In genomic region chr2:161273038-161273760, GRCh38 we compare ENCODE assay signal across 8 cellular contexts. TPM values are rescaled to one million over a fixed set of nuclear protein-coding genes. Genes with fewer than 3 reads are reported as not detected.
DNase-seq lines count a peak whose midpoint lies in the region; FAIRE-seq and TF ChIP-seq lines count a peak whose summit lies in the region.

No MANE protein-coding gene starts in this region.

- no TSS peak for BruUV-seq in endothelial cell of umbilical vein (replicated peaks; lab: Mats Ljungman, UMichigan)

- H3K9ac ChIP-seq in H9 (ENCODE audit: extremely low read depth, insufficient read length, low read length) (no peak overlapping the region), endothelial cell of umbilical vein (replicated peaks; ENCODE audit: extremely low read depth, insufficient read depth, low read length) (no peak overlapping the region), neuronal stem cell (ENCODE audit: low read depth, low read length, poor library complexity) (no peak overlapping the region)

- dilution Hi-C loops in endothelial cell of umbilical vein (cut with MboI; ENCODE audit: extremely low pct_ligation_motif_present, low sequenced_read_pairs), result no loop called here

- H3K14ac ChIP-seq in H9 (ENCODE audit: insufficient read depth, low read length), result no peak overlapping the region
- no peak overlapping the region for H3K14ac ChIP-seq in neuronal stem cell (ENCODE audit: low read length)

- no peaks in the 10 kb centered on the region for H3K27me3 Mint-ChIP-seq in H9 (ENCODE audit: low read depth)
- H3K27me3 Mint-ChIP-seq in activated T-helper 1 cell treated with anti-CD3 and anti-CD28 coated beads, Interleukin-12 subunit alpha, Interleukin-12 subunit beta, Interleukin-2, Interleukin-4 antibody, amounts not matched to agents 30 ng/mL and 10 ng/mL and 1 ng/mL, durations not matched to agents 14 hours and 24 hours and 36 hours (ENCODE audit: insufficient read depth), result peaks cover 25% of the 10 kb centered on the region

- no peak overlapping the region for H3K23ac ChIP-seq in H9 (ENCODE audit: insufficient read length, low read depth, low read length)
- no peak overlapping the region for H3K23ac ChIP-seq in neuronal stem cell (ENCODE audit: low read depth, low read length, poor library complexity)

- CTCF ChIA-PET in endothelial cell of umbilical vein (lab: Charles Lee), result interaction anchor here (0.6 to 3.3 kb wide), 23 partner anchors 9 to 1164 kb away, joined by 3 to 52 read pairs (median 4); no protein-coding TSS in a partner anchor

- no peak overlapping the region for H4K5ac ChIP-seq in H9 (ENCODE audit: insufficient read length, low read depth, low read length)

- peaks cover 4 to 6% of the 10 kb centered on the region in 2 experiments; a peak in 3 of 5 replicates for H3K9me3 Mint-ChIP-seq in H9
- H3K9me3 Mint-ChIP-seq in activated T-helper 1 cell treated with anti-CD3 and anti-CD28 coated beads, Interleukin-12 subunit alpha, Interleukin-12 subunit beta, Interleukin-2, Interleukin-4 antibody, amounts not matched to agents 30 ng/mL and 10 ng/mL and 1 ng/mL, durations not matched to agents 14 hours and 24 hours and 36 hours, result no peaks in the 10 kb centered on the region

- H2BK5ac ChIP-seq in H9 (ENCODE audit: insufficient read length, low read length), result no peak overlapping the region
- no peak overlapping the region for H2BK5ac ChIP-seq in neuronal stem cell (ENCODE audit: low read length)

- peak; percentile 98 for FAIRE-seq in G401.6 (lab: Jason Lieb, UNC)
- FAIRE-seq in endothelial cell of umbilical vein (lab: Jason Lieb, UNC), result peak; percentile 26

- no peak overlapping the region for H2BK12ac ChIP-seq in H9 (ENCODE audit: insufficient read length, low read depth, low read length)
- H2BK12ac ChIP-seq in neuronal stem cell (ENCODE audit: low read length), result no peak overlapping the region

- H3K27me3 ChIP-seq in ACC112 (ENCODE audit: insufficient read depth, low read length) (no peaks in the 10 kb centered on the region), H9 (ENCODE audit: insufficient read depth, low read length) (no peaks in the 10 kb centered on the region), endothelial cell of umbilical vein (ENCODE audit: control insufficient read depth in 2 of 2, insufficient read depth in 2 of 2, low read length in 2 of 2) (no peaks in the 10 kb centered on the region), neuronal stem cell (ENCODE audit: control insufficient read depth in 3 of 3, insufficient read depth in 3 of 3, low read depth in 1 of 3, low read length in 3 of 3) (no peaks in the 10 kb centered on the region)

- no peak overlapping the region for H3T11ph ChIP-seq in H9 (ENCODE audit: low read length)

- H2BK120ac ChIP-seq in H9 (ENCODE audit: low read depth, low read length, poor library complexity, severe bottlenecking) (no peak overlapping the region), neuronal stem cell (ENCODE audit: low read depth, low read length) (no peak overlapping the region)

- H3K4ac ChIP-seq in H9 (ENCODE audit: low read depth, low read length) (no peak overlapping the region), neuronal stem cell (ENCODE audit: low read length) (no peak overlapping the region)

- no peak overlapping the region for H3K56ac ChIP-seq in H9 (ENCODE audit: insufficient read length, low read depth, low read length)

- H4K20me1 ChIP-seq in H9 (ENCODE audit: control insufficient read depth, insufficient read depth, insufficient read length) (no peaks in the 10 kb centered on the region), endothelial cell of umbilical vein (replicated peaks; ENCODE audit: control insufficient read depth, extremely low read depth, insufficient read depth, low read length) (no peaks in the 10 kb centered on the region)

- H3K4me3 ChIP-seq in ACC112 (ENCODE audit: low read depth, low read length), result peak overlapping the region; percentile 46
- H3K4me3 ChIP-seq in endothelial cell of umbilical vein (replicated peaks in 1 of 3; ENCODE audit: insufficient read depth in 1 of 3, low read depth in 1 of 3, low read length in 3 of 3), result no peak overlapping the region
- H3K4me3 ChIP-seq in neuronal stem cell (ENCODE audit: low read length in 2 of 2), result no peak overlapping the region

- no peak overlapping the region for H3K27ac ChIP-seq in ACC112 (ENCODE audit: low read depth, low read length)
- H3K27ac ChIP-seq in H9 (ENCODE audit: insufficient read length, low read depth, low read length), result no peak overlapping the region
- H3K27ac ChIP-seq in endothelial cell of umbilical vein (ENCODE audit: insufficient read depth, low read depth, low read length), result no peak overlapping the region
- no peak overlapping the region for H3K27ac ChIP-seq in neuronal stem cell (replicated peaks; ENCODE audit: low read length)

- H3K27ac Mint-ChIP-seq in H9, result no peak overlapping the region
- no peak overlapping the region for H3K27ac Mint-ChIP-seq in activated T-helper 1 cell treated with anti-CD3 and anti-CD28 coated beads, Interleukin-12 subunit alpha, Interleukin-12 subunit beta, Interleukin-2, Interleukin-4 antibody, amounts not matched to agents 30 ng/mL and 10 ng/mL and 1 ng/mL, durations not matched to agents 14 hours and 24 hours and 36 hours

- peak; percentile 89 for TF ChIP-seq CTCF in H9 (conservative IDR thresholded peaks at IDR 0.05)
- TF ChIP-seq CTCF in endothelial cell of umbilical vein (IDR thresholded peaks at IDR 0.05; ENCODE audit: extremely low read depth in 1 of 2, insufficient read depth in 1 of 2, low read depth in 1 of 2, low read length in 2 of 2), result peak; percentile 44 to 56

- H3K4me1 Mint-ChIP-seq in H9, result peaks cover 0 to 5% of the 10 kb centered on the region in 2 experiments; a peak in 1 of 4 replicates
- H3K4me1 Mint-ChIP-seq in activated T-helper 1 cell treated with anti-CD3 and anti-CD28 coated beads, Interleukin-12 subunit alpha, Interleukin-12 subunit beta, Interleukin-2, Interleukin-4 antibody, amounts not matched to agents 30 ng/mL and 10 ng/mL and 1 ng/mL, durations not matched to agents 14 hours and 24 hours and 36 hours (ENCODE audit: low read depth), result peaks cover 5% of the 10 kb centered on the region

- no peak overlapping the region for H2BK20ac ChIP-seq in H9 (ENCODE audit: low read depth, low read length, poor library complexity, severe bottlenecking)

- H4K91ac ChIP-seq in H9 (ENCODE audit: insufficient read length, low read depth, low read length), result no peak overlapping the region
- H4K91ac ChIP-seq in neuronal stem cell (ENCODE audit: low read depth, low read length, poor library complexity), result no peak overlapping the region

- no peaks in the 10 kb centered on the region for H3K23me2 ChIP-seq in H9 (ENCODE audit: insufficient read length, low read depth, low read length, poor library complexity, severe bottlenecking)

- no peak for DNase-seq in H9
- DNase-seq in M059J (ENCODE audit: low read depth), result peak; percentile 35
- peak; percentile 2 for DNase-seq in SHP77 treated with DMSO at 0.1 percent for 48 hours (lab: John Stamatoyannopoulos, UW)
- DNase-seq in endothelial cell of umbilical vein (ENCODE audit: low read depth, low spot score), result peak; percentile 72
- DNase-seq in neuronal stem cell (ENCODE audit: low spot score), result peak; percentile 62
- DNase-seq in activated T-helper 1 cell treated with anti-CD3 and anti-CD28 coated beads, Interleukin-12 subunit alpha, Interleukin-12 subunit beta, Interleukin-2, Interleukin-4 antibody, amounts not matched to agents 30 ng/mL and 10 ng/mL and 1 ng/mL, durations not matched to agents 14 hours and 24 hours and 36 hours (ENCODE audit: low spot score), result no peak

- H3K4me2 ChIP-seq in H9 (ENCODE audit: insufficient read depth, insufficient read length, low read length) (no peak overlapping the region), endothelial cell of umbilical vein (ENCODE audit: insufficient read depth, low read length) (no peak overlapping the region), neuronal stem cell (ENCODE audit: insufficient read depth, low read length, poor library complexity, severe bottlenecking) (no peak overlapping the region)

- H3K4me3 Mint-ChIP-seq in H9, result no peak overlapping the region
- no peak overlapping the region for H3K4me3 Mint-ChIP-seq in activated T-helper 1 cell treated with anti-CD3 and anti-CD28 coated beads, Interleukin-12 subunit alpha, Interleukin-12 subunit beta, Interleukin-2, Interleukin-4 antibody, amounts not matched to agents 30 ng/mL and 10 ng/mL and 1 ng/mL, durations not matched to agents 14 hours and 24 hours and 36 hours

- H3K36me3 ChIP-seq in ACC112 (ENCODE audit: insufficient read depth, low read length) (no peaks in the 10 kb centered on the region), endothelial cell of umbilical vein (ENCODE audit: control insufficient read depth in 2 of 2, extremely low read depth in 1 of 2, insufficient read depth in 2 of 2, low read length in 2 of 2) (no peaks in the 10 kb centered on the region), neuronal stem cell (replicated peaks in 1 of 2; ENCODE audit: control insufficient read depth in 2 of 2, insufficient read depth in 2 of 2, low read length in 2 of 2) (no peaks in the 10 kb centered on the region)

- H2BK15ac ChIP-seq in H9 (ENCODE audit: low read depth, low read length) (no peak overlapping the region), neuronal stem cell (ENCODE audit: low read length) (no peak overlapping the region)

- H2AFZ ChIP-seq in ACC112 (ENCODE audit: low read length, unreplicated experiment) (no peak overlapping the region), H9 (ENCODE audit: low read length) (no peak overlapping the region), endothelial cell of umbilical vein (ENCODE audit: low read depth, low read length) (no peak overlapping the region), neuronal stem cell (ENCODE audit: low read length) (no peak overlapping the region)

- H4K8ac ChIP-seq in H9 (replicated peaks; ENCODE audit: insufficient read length, low read depth, low read length), result no peak overlapping the region
- H4K8ac ChIP-seq in neuronal stem cell (ENCODE audit: low read depth, low read length), result no peak overlapping the region

- H3K79me1 ChIP-seq in H9 (ENCODE audit: insufficient read depth, low read depth, low read length, poor library complexity, severe bottlenecking), result no peaks in the 10 kb centered on the region
- no peaks in the 10 kb centered on the region for H3K79me1 ChIP-seq in neuronal stem cell (ENCODE audit: low read depth, low read length)

- H2AK5ac ChIP-seq in H9 (ENCODE audit: insufficient read length, low read length) (no peak overlapping the region), neuronal stem cell (ENCODE audit: low read depth, low read length) (no peak overlapping the region)

- H3K9me3 ChIP-seq in H9 (ENCODE audit: control insufficient read depth, low read depth, low read length) (no peaks in the 10 kb centered on the region), endothelial cell of umbilical vein (replicated peaks; ENCODE audit: control insufficient read depth, insufficient read depth, low read length) (no peaks in the 10 kb centered on the region), neuronal stem cell (replicated peaks in 1 of 2; ENCODE audit: control insufficient read depth in 2 of 2, insufficient read depth in 1 of 2, low read depth in 1 of 2, low read length in 2 of 2) (no peaks in the 10 kb centered on the region)

- TF ChIP-seq POLR2A in endothelial cell of umbilical vein (IDR thresholded peaks at IDR 0.05; ENCODE audit: low read depth, low read length), result no peak

- POLR2A ChIA-PET in endothelial cell of umbilical vein (lab: Charles Lee), result no interaction called here

- WGBS in H9 (ENCODE audit: extremely low coverage, insufficient read length, low lambda C conversion rate), result 100% methylated on average over 1 of the region's 5 CpGs
- WGBS in neuronal stem cell (ENCODE audit: extremely low coverage in 2 of 2, insufficient read length in 2 of 2, insufficient replicate concordance in 1 of 2), 2 donors, result 100% methylated on average over 1 of the region's 5 CpGs; no CpG with 5 or more reads in 1 of the 2 donors

- no peaks in the 10 kb centered on the region for H3K9me1 ChIP-seq in endothelial cell of umbilical vein (replicated peaks; ENCODE audit: control insufficient read depth, extremely low read depth, insufficient read depth, low read length)

- H3K79me2 ChIP-seq in ACC112 (ENCODE audit: control insufficient read depth, insufficient read depth, low read length, unreplicated experiment) (no peaks in the 10 kb centered on the region), H9 (ENCODE audit: insufficient read depth, low read length) (no peaks in the 10 kb centered on the region), endothelial cell of umbilical vein (ENCODE audit: control insufficient read depth, insufficient read depth, low read length) (no peaks in the 10 kb centered on the region)

- peaks cover 0 to 6% (median 0%) of the 10 kb centered on the region in 3 experiments; a peak in 1 of 7 replicates for H3K36me3 Mint-ChIP-seq in H9 (ENCODE audit: insufficient read depth in 1 of 3, low read depth in 3 of 3)
- H3K36me3 Mint-ChIP-seq in activated T-helper 1 cell treated with anti-CD3 and anti-CD28 coated beads, Interleukin-12 subunit alpha, Interleukin-12 subunit beta, Interleukin-2, Interleukin-4 antibody, amounts not matched to agents 30 ng/mL and 10 ng/mL and 1 ng/mL, durations not matched to agents 14 hours and 24 hours and 36 hours (ENCODE audit: low read depth), result no peaks in the 10 kb centered on the region

- intact Hi-C loops in endothelial cell of umbilical vein (cut with micrococcal nuclease), result loop anchor here (1.0 to 10.0 kb wide), 7 partner anchors 22 to 1186 kb away; no protein-coding TSS in a partner anchor
- intact Hi-C loops in activated T-helper 1 cell treated with anti-CD3 and anti-CD28 coated beads, Interleukin-12 subunit alpha, Interleukin-12 subunit beta, Interleukin-2, Interleukin-4 antibody, amounts not matched to agents 30 ng/mL and 10 ng/mL and 1 ng/mL, durations not matched to agents 14 hours and 24 hours and 36 hours (cut with micrococcal nuclease), result loop anchor here (1.0 to 10.0 kb wide), 8 partner anchors 22 to 852 kb away; partner anchors contain the start of gene TANK

- H3K4me1 ChIP-seq in ACC112 (ENCODE audit: control insufficient read depth, insufficient read depth, low read length, unreplicated experiment) (no peaks in the 10 kb centered on the region), H9 (ENCODE audit: insufficient read depth, low read length) (no peaks in the 10 kb centered on the region), endothelial cell of umbilical vein (ENCODE audit: control insufficient read depth, extremely low read depth, insufficient read depth, low read length) (no peaks in the 10 kb centered on the region), neuronal stem cell (ENCODE audit: control insufficient read depth in 2 of 2, insufficient read depth in 1 of 2, low read depth in 1 of 2, low read length in 2 of 2) (no peaks in the 10 kb centered on the region)

- H3K18ac ChIP-seq in H9 (ENCODE audit: insufficient read length, low read depth, low read length) (no peak overlapping the region), neuronal stem cell (ENCODE audit: low read length) (no peak overlapping the region)

RNA-seq across cellular contexts. Expression of gene PSMD14, which starts 35.0 kb away (rescaled TPM):
- total RNA-seq in H9 (2021) (83.7 and 86.4 TPM in 2 replicates), endothelial cell of umbilical vein (83.6 and 85.4 TPM in 2 replicates)
- total RNA-seq in M059J (2014; rRNA removed; shearing (Covaris generic)), result 164 and 166 TPM in 2 replicates
- 36.4 and 47.6 TPM in 2 replicates for polyA plus RNA-seq in endothelial cell of umbilical vein
- polyA plus RNA-seq in endothelial cell of umbilical vein (2011; cell fraction: cytosol; rRNA removed), result 61.7 and 77.1 TPM in 2 replicates
- 37.5 and 64.5 TPM in 2 replicates for polyA plus RNA-seq in endothelial cell of umbilical vein (2011; cell fraction: nucleus; rRNA removed)
- 98.4 and 159 TPM in 2 replicates for polyA plus RNA-seq in endothelial cell of umbilical vein (2012)
- 36.4 and 37.2 TPM in 2 replicates for polyA minus RNA-seq in endothelial cell of umbilical vein
- 30.4 TPM for polyA minus RNA-seq in endothelial cell of umbilical vein (2011; cell fraction: cytosol; rRNA and poly(A)+ RNA removed)
- polyA minus RNA-seq in endothelial cell of umbilical vein (2011; cell fraction: nucleus; rRNA and poly(A)+ RNA removed), result 63.8 and 93.6 TPM in 2 replicates
- 54.6 TPM for polyA plus RNA-seq in neuronal stem cell (2013, experiment 1 of 2)
- polyA plus RNA-seq in neuronal stem cell (2013, experiment 2 of 2), result 54.3 TPM
- total RNA-seq in activated T-helper 1 cell treated with anti-CD3 and anti-CD28 coated beads, Interleukin-12 subunit alpha, Interleukin-12 subunit beta, Interleukin-2, Interleukin-4 antibody, amounts not matched to agents 30 ng/mL and 10 ng/mL and 1 ng/mL, durations not matched to agents 14 hours and 24 hours and 36 hours, result 103 and 113 TPM in 2 replicates

Comparison
In these comparisons a context has a peak if more than half of its experiments do, and no peak if none do; other contexts are left out.
1. DNase-seq: peak in M059J (single experiment), SHP77 treated with DMSO at 0.1 percent for 48 hours (single experiment), endothelial cell of umbilical vein (single experiment) and neuronal stem cell (single experiment); none in H9 (single experiment) and activated T-helper 1 cell treated with anti-CD3 and anti-CD28 coated beads, Interleukin-12 subunit alpha, Interleukin-12 subunit beta, Interleukin-2, Interleukin-4 antibody, amounts not matched to agents 30 ng/mL and 10 ng/mL and 1 ng/mL, durations not matched to agents 14 hours and 24 hours and 36 hours (single experiment).